In the genomic region with DNA sequence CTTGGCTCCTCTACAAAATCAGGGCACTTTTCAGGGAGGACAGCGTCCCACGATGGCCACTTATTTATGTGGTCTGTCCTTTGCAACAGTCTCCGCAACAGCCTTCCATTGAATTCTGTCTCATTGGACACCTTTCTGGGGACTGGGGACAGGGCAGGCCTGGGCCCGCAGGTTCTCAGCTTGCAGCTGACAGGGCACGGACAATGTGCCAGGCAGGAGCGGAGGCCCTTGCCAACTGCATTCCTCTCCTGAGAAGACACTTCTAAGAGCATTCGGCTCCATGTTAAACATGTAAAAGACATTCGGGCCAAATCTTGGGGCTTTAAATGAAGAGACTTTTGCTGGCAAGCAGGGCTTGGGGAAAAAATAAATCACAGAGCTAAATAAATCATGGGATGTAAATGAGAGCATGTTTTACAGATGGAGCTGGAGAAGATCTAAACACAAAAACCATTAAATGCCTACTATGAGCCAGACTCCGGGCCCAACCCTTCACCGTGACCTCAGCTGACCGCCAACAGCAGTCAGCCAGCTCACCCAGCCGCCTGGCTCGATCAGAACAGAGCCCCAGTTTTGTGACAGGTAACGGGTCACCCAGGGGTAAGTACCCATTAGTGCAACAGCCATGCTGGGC, we compare ENCODE assay signal across 1 cellular context.
TF ChIP-seq lines count a peak whose summit lies in the region.

No MANE protein-coding gene starts in this region.

TF ChIP-seq in SK-N-SH, 30 proteins besides CTCF, POLR2A, EP300 and RAD21 (continued from another document):
- TF ChIP-seq REST (IDR thresholded peaks at IDR 0.05; ENCODE audit: low read depth, low read length) (no peak), TAF1 (IDR thresholded peaks at IDR 0.05; ENCODE audit: borderline replicate concordance, low read depth, low read length) (no peak), GABPA (IDR thresholded peaks at IDR 0.05; ENCODE audit: low read depth) (no peak), RXRA (IDR thresholded peaks at IDR 0.05; ENCODE audit: borderline replicate concordance, low read depth) (no peak), RCOR1 (IDR thresholded peaks at IDR 0.05; ENCODE audit: low read length) (no peak), EZH2phosphoT487 (IDR thresholded peaks at IDR 0.05; ENCODE audit: borderline replicate concordance, low read depth) (no peak), ZBTB33 (IDR thresholded peaks at IDR 0.05; ENCODE audit: borderline replicate concordance, low read depth) (no peak), YY1 (IDR thresholded peaks at IDR 0.05; ENCODE audit: low read depth) (no peak), TCF12 (IDR thresholded peaks at IDR 0.05) (no peak), RFX5 (IDR thresholded peaks at IDR 0.05; ENCODE audit: low read length) (no peak), GATA2 (CRISPR knock-in tag; IDR thresholded peaks at IDR 0.05) (no peak)
- TF ChIP-seq, protein P1, sequence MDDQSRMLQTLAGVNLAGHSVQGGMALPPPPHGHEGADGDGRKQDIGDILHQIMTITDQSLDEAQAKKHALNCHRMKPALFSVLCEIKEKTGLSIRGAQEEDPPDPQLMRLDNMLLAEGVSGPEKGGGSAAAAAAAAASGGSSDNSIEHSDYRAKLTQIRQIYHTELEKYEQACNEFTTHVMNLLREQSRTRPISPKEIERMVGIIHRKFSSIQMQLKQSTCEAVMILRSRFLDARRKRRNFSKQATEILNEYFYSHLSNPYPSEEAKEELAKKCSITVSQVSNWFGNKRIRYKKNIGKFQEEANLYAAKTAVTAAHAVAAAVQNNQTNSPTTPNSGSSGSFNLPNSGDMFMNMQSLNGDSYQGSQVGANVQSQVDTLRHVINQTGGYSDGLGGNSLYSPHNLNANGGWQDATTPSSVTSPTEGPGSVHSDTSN (IDR thresholded peaks at IDR 0.05): no peak
